ENCODE assay signal across 9 cellular contexts in genomic region chr18:31064130-31064529, GRCh38. TPM values are rescaled to one million over a fixed set of nuclear protein-coding genes. Genes with fewer than 3 reads are reported as not detected.
DNase-seq lines count a peak whose midpoint lies in the region; ATAC-seq, FAIRE-seq and TF ChIP-seq lines count a peak whose summit lies in the region.
"Had no signal": no experiment of that assay in that cellular context is flagged by ENCODE, and none has a peak within 500 bp of the region (broad histone marks: within the 10 kb centered on the region; RNA-seq: fewer than 3 reads in every experiment).

No MANE protein-coding gene starts in this region.

- H3K27ac ChIP-seq in keratinocyte (ENCODE audit: control insufficient read depth, insufficient read depth, low read length): peak overlapping the region; percentile 71
- no peak overlapping the region for H3K27ac ChIP-seq in vagina
- H3K27ac ChIP-seq: cardiac muscle cell had no signal

- H3K4me3 ChIP-seq in keratinocyte (ENCODE audit: control insufficient read depth in 2 of 3, extremely low read depth in 1 of 3, insufficient read depth in 2 of 3, low read depth in 1 of 3, low read length in 3 of 3) (no peak overlapping the region), vagina (no peak overlapping the region)
- H3K4me3 ChIP-seq: cardiac muscle cell had no signal

- H3K36me3 ChIP-seq in keratinocyte (ENCODE audit: control insufficient read depth in 2 of 2, extremely low read depth in 1 of 2, insufficient read depth in 2 of 2, low read length in 2 of 2) (peaks cover 0 to 4% of the 10 kb centered on the region in 2 experiments), vagina (no peaks in the 10 kb centered on the region)

- DNase-seq in keratinocyte (ENCODE audit: low read depth, low spot score): peak; percentile 78
- DNase-seq in vagina (ENCODE audit: extremely low spot score in 2 of 2): no peak
- no peak for DNase-seq in OCI-M2 (lab: John Stamatoyannopoulos, UW; ENCODE audit: unreplicated experiment)
- DNase-seq in G401 (ENCODE audit: low spot score): no peak
- DNase-seq: NCI-H187 had no signal

- H3K4me2 ChIP-seq in keratinocyte (ENCODE audit: control insufficient read depth, extremely low read depth, insufficient read depth, low read depth, low read length): peak overlapping the region; percentile 37

- H3K79me2 ChIP-seq in keratinocyte (ENCODE audit: control insufficient read depth, insufficient read depth, low read length): no peaks in the 10 kb centered on the region

- H3K27me3 ChIP-seq in keratinocyte (ENCODE audit: control insufficient read depth, extremely low read depth, insufficient read depth, low read length) (no peaks in the 10 kb centered on the region), vagina (no peaks in the 10 kb centered on the region)
- H3K27me3 ChIP-seq: cardiac muscle cell had no signal

- peak; percentile 100 for FAIRE-seq in keratinocyte (lab: Jason Lieb, UNC)

- no peak overlapping the region for H2AFZ ChIP-seq in keratinocyte (ENCODE audit: control insufficient read depth, low read length)

- dilution Hi-C loops in keratinocyte (cut with MboI; ENCODE audit: extremely low pct_ligation_motif_present, low sequenced_read_pairs): no loop called here

- no peaks in the 10 kb centered on the region for H4K20me1 ChIP-seq in keratinocyte (ENCODE audit: control insufficient read depth, extremely low read depth, insufficient read depth, low read length)

- ATAC-seq in GM18867 (IDR thresholded peaks at IDR 0.05; ENCODE audit: unreplicated experiment) (peak; percentile 81), GM21786 (IDR thresholded peaks at IDR 0.05; ENCODE audit: unreplicated experiment) (peak; percentile 58), HG03439 (IDR thresholded peaks at IDR 0.05; ENCODE audit: unreplicated experiment) (peak; percentile 88)

- peaks cover 23% of the 10 kb centered on the region for H3K4me1 ChIP-seq in keratinocyte (ENCODE audit: control insufficient read depth, extremely low read depth, insufficient read depth, low read length)
- H3K4me1 ChIP-seq in vagina: no peaks in the 10 kb centered on the region

- H3K9ac ChIP-seq in keratinocyte (ENCODE audit: control insufficient read depth, extremely low read depth, insufficient read depth, low read length): peak overlapping the region; percentile 1

- H3K9me3 ChIP-seq in keratinocyte (ENCODE audit: control insufficient read depth, low read depth, low read length) (no peaks in the 10 kb centered on the region), vagina (no peaks in the 10 kb centered on the region)

- TF ChIP-seq POLR2A in vagina (IDR thresholded peaks at IDR 0.05): no peak

- intact Hi-C loops in vagina (cut with DNase I): no loop called here

- TF ChIP-seq CTCF in keratinocyte (optimal IDR thresholded peaks at IDR 0.05 in 1 of 3, IDR thresholded peaks at IDR 0.05 in 1 of 3, conservative IDR thresholded peaks at IDR 0.05 in 1 of 3; ENCODE audit: extremely low read depth in 1 of 3, insufficient read depth in 2 of 3, low read length in 3 of 3) (no peak), vagina (IDR thresholded peaks at IDR 0.05) (no peak)

- in situ Hi-C loops in G401 (cut with HindIII; ENCODE audit: low sequenced_read_pairs): no loop called here

- H3K9me1 ChIP-seq in keratinocyte (ENCODE audit: control insufficient read depth, extremely low read depth, insufficient read depth, low read length): no peaks in the 10 kb centered on the region

RNA-seq across cellular contexts. Expression of gene DSC3, which starts 21.6 kb away (rescaled TPM):
- polyA plus RNA-seq in keratinocyte: 92.5 to 116 TPM (median 103 TPM) in 3 replicates
- polyA plus RNA-seq in keratinocyte (2011; ENCODE audit: low read depth): 133 TPM
- polyA plus RNA-seq in keratinocyte (2011; cell fraction: cytosol; rRNA removed): 37.2 and 55.2 TPM in 2 replicates
- polyA plus RNA-seq in keratinocyte (2011; cell fraction: nucleus; rRNA removed): 229 and 268 TPM in 2 replicates
- 117 and 167 TPM in 2 replicates for polyA plus RNA-seq in keratinocyte (2012; ENCODE audit: low replicate concordance)
- polyA minus RNA-seq in keratinocyte: 35.2 to 208 TPM (median 137 TPM) in 3 replicates
- 111 TPM for polyA minus RNA-seq in keratinocyte (2011; cell fraction: cytosol; rRNA and poly(A)+ RNA removed)
- polyA minus RNA-seq in keratinocyte (2011; cell fraction: nucleus; rRNA and poly(A)+ RNA removed): 303 and 604 TPM in 2 replicates
- total RNA-seq in vagina: 176 TPM
- total RNA-seq in G401 (2014; rRNA removed; shearing (Covaris generic)): not detected in 2 replicates

RNA-seq across cellular contexts. Expression of gene DSC2, which starts 38.1 kb away (rescaled TPM):
- 32.1 to 48.6 TPM (median 37.1 TPM) in 3 replicates for polyA plus RNA-seq in keratinocyte
- 218 TPM for polyA plus RNA-seq in keratinocyte (2011; ENCODE audit: low read depth)
- 11.5 and 24.5 TPM in 2 replicates for polyA plus RNA-seq in keratinocyte (2011; cell fraction: cytosol; rRNA removed)
- 58.0 and 88.8 TPM in 2 replicates for polyA plus RNA-seq in keratinocyte (2011; cell fraction: nucleus; rRNA removed)
- 41.4 and 86.7 TPM in 2 replicates for polyA plus RNA-seq in keratinocyte (2012; ENCODE audit: low replicate concordance)
- 31.1 to 128 TPM (median 117 TPM) in 3 replicates for polyA minus RNA-seq in keratinocyte
- polyA minus RNA-seq in keratinocyte (2011; cell fraction: cytosol; rRNA and poly(A)+ RNA removed): 42.8 TPM
- 111 and 206 TPM in 2 replicates for polyA minus RNA-seq in keratinocyte (2011; cell fraction: nucleus; rRNA and poly(A)+ RNA removed)
- 108 TPM for total RNA-seq in vagina
- not detected in 2 replicates for total RNA-seq in G401 (2014; rRNA removed; shearing (Covaris generic))

Comparison
In these comparisons a context has a peak if more than half of its experiments do, and no peak if none do; other contexts are left out.
1. RNA of gene DSC3, which starts 21.6 kb away (total RNA-seq): 176 TPM in vagina (single experiment); not detected in G401; every median in the first group is over 100 times any median in the second.
2. RNA of gene DSC2, which starts 38.1 kb away (total RNA-seq): 108 TPM in vagina (single experiment); not detected in G401; every median in the first group is over 100 times any median in the second.
3. Peak in every context shown above with its lines, with median percentiles within 50 percentile points of each other: ATAC-seq.